Comparison of ENCODE assay signal across 10 cellular contexts in genomic region chr11:325796-326591, GRCh38. TPM values are rescaled to one million over a fixed set of nuclear protein-coding genes. Genes with fewer than 3 reads are reported as not detected.
DNase-seq lines count a peak whose midpoint lies in the region; ATAC-seq and TF ChIP-seq lines count a peak whose summit lies in the region.
"Had no signal": no experiment of that assay in that cellular context is flagged by ENCODE, and none has a peak within 500 bp of the region (broad histone marks: within the 10 kb centered on the region; RNA-seq: fewer than 3 reads in every experiment).

No MANE protein-coding gene starts in this region.

- intact Hi-C loops in tibial artery (cut with DNase I; ENCODE audit: low total_unique reads), result loop anchor here (2.0 kb wide), 1 partner anchor 29 kb away; no protein-coding TSS in a partner anchor

- H3K36me3 Mint-ChIP-seq in activated CD8-positive, alpha-beta memory T cell treated with anti-CD3 and anti-CD28 coated beads, Interleukin-2, amount 10 ng/mL, durations not matched to agents 7 days and 5 days, result no peaks in the 10 kb centered on the region
- H3K36me3 Mint-ChIP-seq in brain (no peaks in the 10 kb centered on the region), naive B cell (no peaks in the 10 kb centered on the region)

- H3K9me3 ChIP-seq in tibial artery, result no peaks in the 10 kb centered on the region

- H3K4me3 ChIP-seq in tibial artery, result no peak overlapping the region

- CTCF ChIA-PET in activated CD8-positive, alpha-beta memory T cell treated with anti-CD3 and anti-CD28 coated beads, Interleukin-2, amount 10 ng/mL, durations not matched to agents 7 days and 5 days (lab: Charles Lee), result interaction anchor here (1.5 to 3.1 kb wide), 3 partner anchors 14 to 30 kb away, joined by 5 to 12 read pairs (median 7); no protein-coding TSS in a partner anchor

- H3K27me3 Mint-ChIP-seq in activated CD8-positive, alpha-beta memory T cell treated with anti-CD3 and anti-CD28 coated beads, Interleukin-2, amount 10 ng/mL, durations not matched to agents 7 days and 5 days, result peaks cover under 1% of the 10 kb centered on the region
- H3K27me3 Mint-ChIP-seq in brain, result peaks cover 2% of the 10 kb centered on the region
- no peaks in the 10 kb centered on the region for H3K27me3 Mint-ChIP-seq in naive B cell

- H3K4me1 ChIP-seq in tibial artery, result peaks cover 8 to 38% (median 24%) of the 10 kb centered on the region in 4 donors

- no peaks in the 10 kb centered on the region for H3K9me3 Mint-ChIP-seq in activated CD8-positive, alpha-beta memory T cell treated with anti-CD3 and anti-CD28 coated beads, Interleukin-2, amount 10 ng/mL, durations not matched to agents 7 days and 5 days (ENCODE audit: low read depth)
- peaks cover 0 to 4% (median 0%) of the 10 kb centered on the region in 5 experiments for H3K9me3 Mint-ChIP-seq in brain
- peaks cover 0 to 4% (median 0%) of the 10 kb centered on the region in 7 donors for H3K9me3 Mint-ChIP-seq in naive B cell

- TF ChIP-seq CTCF in brain (conservative IDR thresholded peaks at IDR 0.05) (no peak), tibial artery (IDR thresholded peaks at IDR 0.05) (no peak)

- H3K27ac ChIP-seq in tibial artery, result peak overlapping the region; percentile 65 to 68

- H3K4me3 Mint-ChIP-seq in activated CD8-positive, alpha-beta memory T cell treated with anti-CD3 and anti-CD28 coated beads, Interleukin-2, amount 10 ng/mL, durations not matched to agents 7 days and 5 days, result peak overlapping the region; percentile 63
- H3K4me3 Mint-ChIP-seq in brain (no peak overlapping the region), naive B cell (peak overlapping the region; percentile 46 to 90 (median 72))

- ATAC-seq in activated CD8-positive, alpha-beta memory T cell treated with anti-CD3 and anti-CD28 coated beads, Interleukin-2, amount 10 ng/mL, durations not matched to agents 7 days and 5 days, result no peak
- ATAC-seq in naive B cell (ENCODE audit: low read depth in 2 of 2) (no peak), GM19397 (IDR thresholded peaks at IDR 0.05; ENCODE audit: unreplicated experiment) (no peak), GM18870 (IDR thresholded peaks at IDR 0.05; ENCODE audit: unreplicated experiment) (no peak)

- peak overlapping the region; percentile 97 for H3K27ac Mint-ChIP-seq in activated CD8-positive, alpha-beta memory T cell treated with anti-CD3 and anti-CD28 coated beads, Interleukin-2, amount 10 ng/mL, durations not matched to agents 7 days and 5 days
- H3K27ac Mint-ChIP-seq in brain, result peak overlapping the region in 4 of 5 experiments; percentile 29 to 93 (median 54)
- H3K27ac Mint-ChIP-seq in naive B cell, result peak overlapping the region; percentile 78 to 98 (median 95)

- peaks cover 58% of the 10 kb centered on the region for H3K4me1 Mint-ChIP-seq in activated CD8-positive, alpha-beta memory T cell treated with anti-CD3 and anti-CD28 coated beads, Interleukin-2, amount 10 ng/mL, durations not matched to agents 7 days and 5 days
- H3K4me1 Mint-ChIP-seq in brain (peaks cover 29% of the 10 kb centered on the region), naive B cell (peaks cover 37 to 56% (median 39%) of the 10 kb centered on the region in 3 donors)

- H3K27me3 ChIP-seq in tibial artery, result no peaks in the 10 kb centered on the region

- no peak for DNase-seq in activated CD8-positive, alpha-beta memory T cell treated with anti-CD3 and anti-CD28 coated beads, Interleukin-2, amount 10 ng/mL, durations not matched to agents 7 days and 5 days
- DNase-seq in activated CD8-positive, alpha-beta memory T cell treated with anti-CD3 and anti-CD28 coated beads, Interleukin-2, amount 50 U/mL, for 4 hours, result no peak
- DNase-seq in naive B cell (no peak), tibial artery (peak in 1 of 2 donors; percentile 61)
- DNase-seq in stimulated activated CD4-positive, alpha-beta T cell treated with anti-CD3 and anti-CD28 coated beads, Interleukin-4, amount 100 ng/mL, for 1 hour, result no peak
- DNase-seq: NCI-H345 had no signal

- no peaks in the 10 kb centered on the region for H3K36me3 ChIP-seq in tibial artery

RNA-seq across cellular contexts. Expression of gene IFITM3, which starts 5.3 kb away (rescaled TPM):
- 100 to 1,000 TPM in 1 of 2 experiments, 10 to 100 TPM in 1; 53.7 to 166 TPM for total RNA-seq in activated CD8-positive, alpha-beta memory T cell treated with anti-CD3 and anti-CD28 coated beads, Interleukin-2, amount 10 ng/mL, durations not matched to agents 7 days and 5 days
- polyA plus RNA-seq in brain (ENCODE audit: insufficient read depth, low read depth, low replicate concordance), result 304 TPM
- 100 to 1,000 TPM in 1 of 6 donors, 10 to 100 TPM in 3, 1 to 10 TPM in 1, under 1 TPM in 1; 0.71 to 178 (median 64.1) TPM for polyA plus RNA-seq in naive B cell (ENCODE audit: low read depth in 6 of 6)

RNA-seq across cellular contexts. Expression of gene IFITM1, which starts 12.2 kb away (rescaled TPM):
- 100 to 1,000 TPM; 459 to 909 TPM for total RNA-seq in activated CD8-positive, alpha-beta memory T cell treated with anti-CD3 and anti-CD28 coated beads, Interleukin-2, amount 10 ng/mL, durations not matched to agents 7 days and 5 days
- polyA plus RNA-seq in brain (ENCODE audit: insufficient read depth, low read depth, low replicate concordance) (147 TPM), naive B cell (ENCODE audit: low read depth in 6 of 6) (100 to 1,000 TPM; 152 to 299 (median 164) TPM)

RNA-seq across cellular contexts. Expression of gene IFITM2, which starts 18.4 kb away (rescaled TPM):
- total RNA-seq in activated CD8-positive, alpha-beta memory T cell treated with anti-CD3 and anti-CD28 coated beads, Interleukin-2, amount 10 ng/mL, durations not matched to agents 7 days and 5 days, result 1,000 to 10,000 TPM in 1 of 2 experiments, 100 to 1,000 TPM in 1; 646 to 1,401 TPM
- polyA plus RNA-seq in brain (ENCODE audit: insufficient read depth, low read depth, low replicate concordance), result 126 TPM
- polyA plus RNA-seq in naive B cell (ENCODE audit: low read depth in 6 of 6), result 1,000 to 10,000 TPM in 4 of 6 donors, 100 to 1,000 TPM in 2; 915 to 1,467 (median 1,288) TPM

RNA-seq across cellular contexts. Expression of gene IFITM5, which starts 26.7 kb away (rescaled TPM):
- total RNA-seq in activated CD8-positive, alpha-beta memory T cell treated with anti-CD3 and anti-CD28 coated beads, Interleukin-2, amount 10 ng/mL, durations not matched to agents 7 days and 5 days, result not detected
- polyA plus RNA-seq in brain (ENCODE audit: insufficient read depth, low read depth, low replicate concordance) (not detected), naive B cell (ENCODE audit: low read depth in 6 of 6) (not detected)
- total RNA-seq: omental fat pad had no signal

RNA-seq across cellular contexts. Expression of gene PGGHG, which starts 37.1 kb away (rescaled TPM):
- 100 to 1,000 TPM; 214 to 229 TPM for total RNA-seq in activated CD8-positive, alpha-beta memory T cell treated with anti-CD3 and anti-CD28 coated beads, Interleukin-2, amount 10 ng/mL, durations not matched to agents 7 days and 5 days
- polyA plus RNA-seq in brain (ENCODE audit: insufficient read depth, low read depth, low replicate concordance) (1.0 TPM), naive B cell (ENCODE audit: low read depth in 6 of 6) (1 to 10 TPM; 3.4 to 8.3 (median 4.3) TPM)

Comparison
In these comparisons a context has a peak if more than half of its experiments do, and no peak if none do; other contexts are left out.
1. H3K4me3 Mint-ChIP-seq: peak in activated CD8-positive, alpha-beta memory T cell treated with anti-CD3 and anti-CD28 coated beads, Interleukin-2, amount 10 ng/mL, durations not matched to agents 7 days and 5 days (single experiment) and naive B cell (8 of 8); none in brain (0 of 5).
2. Peak in every context shown above with its lines, with median percentiles within 50 percentile points of each other: H3K27ac Mint-ChIP-seq.